Comparison of ENCODE assay signal across 1 cellular context in the genomic region with DNA sequence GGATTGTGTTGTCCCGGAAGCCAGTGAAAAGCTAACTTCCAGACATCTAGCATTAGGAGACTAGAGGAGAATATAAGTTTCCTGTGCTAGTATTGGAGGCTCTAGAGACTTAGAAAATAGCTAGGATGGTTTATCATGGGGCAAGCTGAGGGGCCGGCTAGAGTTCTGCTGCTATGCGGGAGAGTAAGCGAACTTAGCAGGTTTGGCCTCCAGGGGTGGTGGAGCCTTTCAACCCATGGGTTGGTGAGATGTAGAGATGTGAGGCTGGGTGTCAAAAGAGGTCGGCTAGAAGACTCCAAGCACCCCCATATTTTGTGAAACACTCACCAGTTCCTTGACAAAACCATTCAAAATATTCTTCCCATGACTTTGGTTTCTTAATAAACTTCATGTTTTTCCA.
TF ChIP-seq lines count a peak whose summit lies in the region.

No MANE protein-coding gene starts in this region.

TF ChIP-seq in GM23338, 12 proteins besides CTCF, POLR2A, EP300 and RAD21 (continued from another document):
- TF ChIP-seq ETS1 (IDR thresholded peaks at IDR 0.05) (no peak), NANOG (IDR thresholded peaks at IDR 0.05; ENCODE audit: borderline replicate concordance) (no peak), EZH2 (IDR thresholded peaks at IDR 0.05; ENCODE audit: low read depth, unreplicated experiment) (no peak), POLR2AphosphoS5 (IDR thresholded peaks at IDR 0.05; ENCODE audit: low read depth) (no peak), EZH2phosphoT487 (IDR thresholded peaks at IDR 0.05; ENCODE audit: unreplicated experiment) (no peak), ZNF114 (CRISPR knock-in tag; IDR thresholded peaks at IDR 0.05) (no peak), JUNB (IDR thresholded peaks at IDR 0.05; ENCODE audit: unreplicated experiment) (no peak)
- TF ChIP-seq, protein P1, sequence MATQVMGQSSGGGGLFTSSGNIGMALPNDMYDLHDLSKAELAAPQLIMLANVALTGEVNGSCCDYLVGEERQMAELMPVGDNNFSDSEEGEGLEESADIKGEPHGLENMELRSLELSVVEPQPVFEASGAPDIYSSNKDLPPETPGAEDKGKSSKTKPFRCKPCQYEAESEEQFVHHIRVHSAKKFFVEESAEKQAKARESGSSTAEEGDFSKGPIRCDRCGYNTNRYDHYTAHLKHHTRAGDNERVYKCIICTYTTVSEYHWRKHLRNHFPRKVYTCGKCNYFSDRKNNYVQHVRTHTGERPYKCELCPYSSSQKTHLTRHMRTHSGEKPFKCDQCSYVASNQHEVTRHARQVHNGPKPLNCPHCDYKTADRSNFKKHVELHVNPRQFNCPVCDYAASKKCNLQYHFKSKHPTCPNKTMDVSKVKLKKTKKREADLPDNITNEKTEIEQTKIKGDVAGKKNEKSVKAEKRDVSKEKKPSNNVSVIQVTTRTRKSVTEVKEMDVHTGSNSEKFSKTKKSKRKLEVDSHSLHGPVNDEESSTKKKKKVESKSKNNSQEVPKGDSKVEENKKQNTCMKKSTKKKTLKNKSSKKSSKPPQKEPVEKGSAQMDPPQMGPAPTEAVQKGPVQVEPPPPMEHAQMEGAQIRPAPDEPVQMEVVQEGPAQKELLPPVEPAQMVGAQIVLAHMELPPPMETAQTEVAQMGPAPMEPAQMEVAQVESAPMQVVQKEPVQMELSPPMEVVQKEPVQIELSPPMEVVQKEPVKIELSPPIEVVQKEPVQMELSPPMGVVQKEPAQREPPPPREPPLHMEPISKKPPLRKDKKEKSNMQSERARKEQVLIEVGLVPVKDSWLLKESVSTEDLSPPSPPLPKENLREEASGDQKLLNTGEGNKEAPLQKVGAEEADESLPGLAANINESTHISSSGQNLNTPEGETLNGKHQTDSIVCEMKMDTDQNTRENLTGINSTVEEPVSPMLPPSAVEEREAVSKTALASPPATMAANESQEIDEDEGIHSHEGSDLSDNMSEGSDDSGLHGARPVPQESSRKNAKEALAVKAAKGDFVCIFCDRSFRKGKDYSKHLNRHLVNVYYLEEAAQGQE (IDR thresholded peaks at IDR 0.05; ENCODE audit: unreplicated experiment) = no peak
